ENCODE assay signal across 8 cellular contexts in the genomic region with DNA sequence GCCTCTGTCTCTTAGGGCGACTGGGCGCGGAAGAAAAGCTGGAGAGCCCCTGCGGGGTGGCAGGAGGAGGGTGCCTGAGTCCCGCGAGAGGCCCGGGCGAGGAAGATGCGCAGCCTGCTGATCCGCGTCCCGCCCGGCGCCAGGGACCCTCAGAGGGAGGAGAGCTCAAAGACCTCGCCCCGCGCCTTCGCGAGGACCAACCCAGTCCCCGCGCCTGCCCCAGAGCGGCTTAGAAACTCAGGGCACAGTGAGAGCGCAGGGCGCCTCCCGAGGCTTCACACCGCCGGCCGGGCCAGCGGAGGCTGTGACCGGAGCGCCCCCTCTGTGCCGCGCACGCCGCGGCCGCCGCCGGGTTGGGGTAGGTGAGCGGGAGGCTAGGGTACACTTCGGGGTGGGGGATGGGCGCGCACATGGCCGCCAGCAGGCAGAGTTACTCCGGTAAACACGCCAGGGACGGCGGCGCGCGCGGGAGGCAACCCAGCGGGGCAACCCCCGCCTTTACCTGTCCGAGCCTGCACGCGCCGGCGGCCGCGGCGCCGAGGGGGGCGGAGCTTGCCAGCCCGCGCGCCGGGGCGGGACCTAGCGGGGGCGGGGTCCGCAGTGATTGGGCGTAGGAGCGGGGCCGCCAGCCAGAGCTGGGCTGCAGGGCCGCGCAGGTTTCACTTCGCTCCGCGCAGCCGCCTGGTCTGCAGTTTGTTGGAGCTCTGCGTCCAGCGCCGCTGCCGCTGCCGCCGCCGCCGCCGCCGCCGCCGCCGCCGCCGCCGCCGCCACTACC. TPM values are rescaled to one million over a fixed set of nuclear protein-coding genes. Genes with fewer than 3 reads are reported as not detected.
DNase-seq lines count a peak whose midpoint lies in the region; ATAC-seq and TF ChIP-seq lines count a peak whose summit lies in the region.

A gene with protein sequence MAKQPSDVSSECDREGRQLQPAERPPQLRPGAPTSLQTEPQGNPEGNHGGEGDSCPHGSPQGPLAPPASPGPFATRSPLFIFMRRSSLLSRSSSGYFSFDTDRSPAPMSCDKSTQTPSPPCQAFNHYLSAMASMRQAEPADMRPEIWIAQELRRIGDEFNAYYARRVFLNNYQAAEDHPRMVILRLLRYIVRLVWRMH (plus strand): TSS at position 662 of the 775 bp plus-strand sequence. CDS start 2,832 bp downstream, outside the sequence.

- H4K20me1 ChIP-seq in SK-N-SH (ENCODE audit: insufficient read depth): no peaks in the 10 kb centered on the region; the same call in 1 of the 2 replicates

- 0 out of 2 replicates have a peak, but pooled peaks cover 9% of the 10 kb centered on the region for H3K79me2 ChIP-seq in SK-N-SH (ENCODE audit: insufficient read depth)

- H3K27me3 Mint-ChIP-seq in activated naive CD4-positive, alpha-beta T cell treated with anti-CD3 and anti-CD28 coated beads, Interleukin-2, amount 10 ng/mL, durations not matched to agents 7 days and 5 days: peaks cover 76% of the 10 kb centered on the region
- H3K27me3 Mint-ChIP-seq in osteocyte (ENCODE audit: unreplicated experiment): peaks cover 15% of the 10 kb centered on the region

- no peaks in the 10 kb centered on the region for H3K9me3 Mint-ChIP-seq in activated naive CD4-positive, alpha-beta T cell treated with anti-CD3 and anti-CD28 coated beads, Interleukin-2, amount 10 ng/mL, durations not matched to agents 7 days and 5 days
- H3K9me3 Mint-ChIP-seq in osteocyte (ENCODE audit: unreplicated experiment): no peaks in the 10 kb centered on the region

- H3K9me3 ChIP-seq in SK-N-SH (no peaks in the 10 kb centered on the region), thymus (ENCODE audit: control insufficient read depth) (no peaks in the 10 kb centered on the region)

- peaks cover 47% of the 10 kb centered on the region for H3K4me1 Mint-ChIP-seq in activated naive CD4-positive, alpha-beta T cell treated with anti-CD3 and anti-CD28 coated beads, Interleukin-2, amount 10 ng/mL, durations not matched to agents 7 days and 5 days
- H3K4me1 Mint-ChIP-seq in osteocyte (ENCODE audit: unreplicated experiment): peaks cover 45% of the 10 kb centered on the region

- peak; percentile 43 for ATAC-seq in HG02571 (IDR thresholded peaks at IDR 0.05; ENCODE audit: unreplicated experiment)

- no peaks in the 10 kb centered on the region for H3K9me2 ChIP-seq in SK-N-SH

- peak within 1 kb of the TSS; percentile 85 for H3K27ac Mint-ChIP-seq in activated naive CD4-positive, alpha-beta T cell treated with anti-CD3 and anti-CD28 coated beads, Interleukin-2, amount 10 ng/mL, durations not matched to agents 7 days and 5 days
- H3K27ac Mint-ChIP-seq in osteocyte (ENCODE audit: unreplicated experiment): peak within 1 kb of the TSS; percentile 84

- TF ChIP-seq EP300 in SK-N-SH (IDR thresholded peaks at IDR 0.05; ENCODE audit: borderline replicate concordance in 1 of 2, low read depth in 1 of 2, low read length in 1 of 2): no peak

- H3K27me3 ChIP-seq in SK-N-SH (ENCODE audit: insufficient read depth): no peaks in the 10 kb centered on the region
- H3K27me3 ChIP-seq in thymus (ENCODE audit: control insufficient read depth, insufficient read depth): peaks cover 45% of the 10 kb centered on the region

- peak; percentile 44 for TF ChIP-seq CTCF in GM10266 (IDR thresholded peaks at IDR 0.05; ENCODE audit: control insufficient read depth, insufficient read depth, low read depth, missing control alignments)
- peak; percentile 52 for TF ChIP-seq CTCF in SK-N-SH (IDR thresholded peaks at IDR 0.05)
- TF ChIP-seq CTCF in osteocyte (IDR thresholded peaks at IDR 0.05): peak; percentile 37

- TF ChIP-seq RAD21 in SK-N-SH (IDR thresholded peaks at IDR 0.05; ENCODE audit: low read length): peak; percentile 50; the same call in 1 of the 2 replicates

- peak within 1 kb of the TSS; percentile 96 for H3K4me2 ChIP-seq in SK-N-SH

- peak within 1 kb of the TSS; percentile 86 for H3K4me3 Mint-ChIP-seq in activated naive CD4-positive, alpha-beta T cell treated with anti-CD3 and anti-CD28 coated beads, Interleukin-2, amount 10 ng/mL, durations not matched to agents 7 days and 5 days
- H3K4me3 Mint-ChIP-seq in osteocyte (ENCODE audit: unreplicated experiment): peak within 1 kb of the TSS; percentile 92

- H2AFZ ChIP-seq in SK-N-SH (ENCODE audit: low read depth): peak within 1 kb of the TSS; percentile 93

- H3K4me3 ChIP-seq in SK-N-SH (ENCODE audit: low read depth in 2 of 2, low read length in 1 of 2) (peak within 1 kb of the TSS; percentile 84 to 92), thymus (ENCODE audit: low read length) (peak within 1 kb of the TSS; percentile 77)

- peak within 1 kb of the TSS; percentile 69 to 90 for H3K27ac ChIP-seq in SK-N-SH (ENCODE audit: low read depth in 2 of 2, low read length in 1 of 2)
- peak within 1 kb of the TSS; percentile 96 for H3K27ac ChIP-seq in thymus (ENCODE audit: low read depth)

- H3K36me3 Mint-ChIP-seq in activated naive CD4-positive, alpha-beta T cell treated with anti-CD3 and anti-CD28 coated beads, Interleukin-2, amount 10 ng/mL, durations not matched to agents 7 days and 5 days: peaks cover 29% of the 10 kb centered on the region
- peaks cover 20% of the 10 kb centered on the region for H3K36me3 Mint-ChIP-seq in osteocyte (ENCODE audit: unreplicated experiment)

- H3K36me3 ChIP-seq in SK-N-SH (replicated peaks in 1 of 2; ENCODE audit: control insufficient read depth in 1 of 2, insufficient read depth in 2 of 2, low read length in 1 of 2): peaks cover 11 to 13% of the 10 kb centered on the region in 2 experiments
- peaks cover 17% of the 10 kb centered on the region for H3K36me3 ChIP-seq in thymus (ENCODE audit: control insufficient read depth, insufficient read depth)

- POLR2A ChIA-PET in SK-N-SH (lab: Yijun Ruan, JAX): interaction anchor here (0.6 to 1.7 kb wide), 14 partner anchors 8 to 575 kb away, joined by 3 to 8 read pairs (median 3); no protein-coding TSS in a partner anchor

- 6% methylated on average over 17 of the region's 98 CpGs for WGBS in SK-N-SH (ENCODE audit: low lambda C conversion rate)
- under 1% methylated on average over 98 of the region's 98 CpGs for WGBS in thymus

- DNase-seq in GM10266 (ENCODE audit: extremely low spot score) (peak; percentile 95), NCI-H1048 (lab: John Stamatoyannopoulos, UW) (peak; percentile 80), SK-N-SH (peak; percentile 97), glomerular visceral epithelial cell (ENCODE audit: extremely low spot score) (peak; percentile 97), osteocyte (ENCODE audit: extremely low spot score, unreplicated experiment) (peak; percentile 97)
- DNase-seq in activated naive CD4-positive, alpha-beta T cell treated with anti-CD3 and anti-CD28 coated beads, Interleukin-2, amount 10 ng/mL, durations not matched to agents 7 days and 5 days: peak; percentile 91

- H3K9ac ChIP-seq in SK-N-SH: peak within 1 kb of the TSS; percentile 71

- CTCF ChIA-PET in SK-N-SH (lab: Yijun Ruan, JAX): interaction anchor here (0.6 to 2.8 kb wide), 11 partner anchors 12 to 312 kb away, joined by 3 to 23 read pairs (median 4); no protein-coding TSS in a partner anchor
- CTCF ChIA-PET in activated naive CD4-positive, alpha-beta T cell treated with anti-CD3 and anti-CD28 coated beads, Interleukin-2, amount 10 ng/mL, durations not matched to agents 7 days and 5 days (lab: Charles Lee): interaction anchor here (0.7 to 1.0 kb wide), 2 partner anchors 10 to 578 kb away, joined by 3 read pairs; no protein-coding TSS in a partner anchor

- peaks cover 4% of the 10 kb centered on the region for H3F3A ChIP-seq in SK-N-SH (replicated peaks; ENCODE audit: insufficient read depth)

- H3K4me1 ChIP-seq in SK-N-SH (ENCODE audit: control insufficient read depth in 1 of 2, insufficient read depth in 2 of 2, low read depth in 1 of 2, low read length in 1 of 2) (peaks cover 0 to 13% of the 10 kb centered on the region in 2 experiments; a peak in 2 of 4 replicates), thymus (ENCODE audit: control insufficient read depth, insufficient read depth, low read length) (peaks cover 20% of the 10 kb centered on the region)

TF ChIP-seq in SK-N-SH, 30 proteins besides CTCF, POLR2A, EP300 and RAD21:
- TF ChIP-seq RFX5 (IDR thresholded peaks at IDR 0.05; ENCODE audit: low read length): 0 out of 2 replicates have a peak, but pooled peaks have one; percentile 2
- TF ChIP-seq RCOR1 (IDR thresholded peaks at IDR 0.05; ENCODE audit: low read length): no peak
- TF ChIP-seq, protein P1, sequence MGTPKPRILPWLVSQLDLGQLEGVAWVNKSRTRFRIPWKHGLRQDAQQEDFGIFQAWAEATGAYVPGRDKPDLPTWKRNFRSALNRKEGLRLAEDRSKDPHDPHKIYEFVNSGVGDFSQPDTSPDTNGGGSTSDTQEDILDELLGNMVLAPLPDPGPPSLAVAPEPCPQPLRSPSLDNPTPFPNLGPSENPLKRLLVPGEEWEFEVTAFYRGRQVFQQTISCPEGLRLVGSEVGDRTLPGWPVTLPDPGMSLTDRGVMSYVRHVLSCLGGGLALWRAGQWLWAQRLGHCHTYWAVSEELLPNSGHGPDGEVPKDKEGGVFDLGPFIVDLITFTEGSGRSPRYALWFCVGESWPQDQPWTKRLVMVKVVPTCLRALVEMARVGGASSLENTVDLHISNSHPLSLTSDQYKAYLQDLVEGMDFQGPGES (IDR thresholded peaks at IDR 0.05; ENCODE audit: low read depth, low read length): no peak
- TF ChIP-seq CHD2 (IDR thresholded peaks at IDR 0.05; ENCODE audit: low read length, partially characterized antibody): peak; percentile 86
- TF ChIP-seq TAF1 (IDR thresholded peaks at IDR 0.05; ENCODE audit: borderline replicate concordance, low read depth, low read length): peak; percentile 96
- 0 out of 2 replicates have a peak, but pooled peaks have one; percentile 9 for TF ChIP-seq TCF12 (IDR thresholded peaks at IDR 0.05)
- TF ChIP-seq SMC3 (IDR thresholded peaks at IDR 0.05; ENCODE audit: low read depth, low read length): peak; percentile 17
- TF ChIP-seq POLR2AphosphoS5 (IDR thresholded peaks at IDR 0.05; ENCODE audit: low read depth, low read length): peak; percentile 85
- peak; percentile 66 for TF ChIP-seq MXI1 (IDR thresholded peaks at IDR 0.05; ENCODE audit: low read depth, low read length)
- TF ChIP-seq, protein P2, sequence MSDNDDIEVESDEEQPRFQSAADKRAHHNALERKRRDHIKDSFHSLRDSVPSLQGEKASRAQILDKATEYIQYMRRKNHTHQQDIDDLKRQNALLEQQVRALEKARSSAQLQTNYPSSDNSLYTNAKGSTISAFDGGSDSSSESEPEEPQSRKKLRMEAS (IDR thresholded peaks at IDR 0.05; ENCODE audit: low read depth): peak; percentile 72
- peak; percentile 67 for TF ChIP-seq NRF1 (IDR thresholded peaks at IDR 0.05; ENCODE audit: low read depth, low read length)
- no peak for TF ChIP-seq NFIC (IDR thresholded peaks at IDR 0.05; ENCODE audit: borderline replicate concordance)
- TF ChIP-seq SIN3A (IDR thresholded peaks at IDR 0.05; ENCODE audit: borderline replicate concordance, low read depth, low read length): 0 out of 2 replicates have a peak, but pooled peaks have one; percentile 52

RNA-seq across cellular contexts. Expression of the gene that starts here (rescaled TPM):
- polyA plus RNA-seq in SK-N-SH (2012; rRNA removed) (2.4 and 3.3 TPM in 2 replicates), thymus (47.6 TPM)
- 2.8 and 3.3 TPM in 2 replicates for polyA plus RNA-seq in SK-N-SH (2012; cell fraction: cytosol; rRNA removed)
- 5.1 and 7.3 TPM in 2 replicates for polyA plus RNA-seq in SK-N-SH (2012; cell fraction: nucleus; rRNA removed)
- 38.9 and 40.4 TPM in 2 replicates for total RNA-seq in osteocyte

Comparison
In these comparisons a context has a peak if more than half of its experiments do, and no peak if none do; other contexts are left out.
1. Peak in every context shown above with its lines: DNase-seq, ATAC-seq, H3K4me3 ChIP-seq and H3K27ac ChIP-seq.